12 cellular contexts compared by ENCODE assay signal in genomic region chr11:32213223-32213622, GRCh38.
A peak's percentile ranks its signal among the peaks of the same experiment; 100 is the strongest.
DNase-seq lines count a peak whose midpoint lies in the region; ATAC-seq, FAIRE-seq and TF ChIP-seq lines count a peak whose summit lies in the region.
"Had no signal": no experiment of that assay in that cellular context is flagged by ENCODE, and none has a peak within 500 bp of the region (broad histone marks: within the 10 kb centered on the region; RNA-seq: fewer than 3 reads in every experiment).

No MANE protein-coding gene starts in this region.

- DNase-seq in activated CD4-positive, alpha-beta T cell treated with anti-CD3 and anti-CD28 coated beads, Interleukin-2, amount 10 ng/mL, durations not matched to agents 24 days and 14 days = peak; percentile 56
- no peak for DNase-seq in activated CD4-positive, alpha-beta T cell treated with anti-CD3 and anti-CD28 coated beads for 1 hour
- DNase-seq in HTR-8/SVneo (ENCODE audit: insufficient read length, low spot score) = peak; percentile 32
- peak; percentile 58 to 96 for DNase-seq in cardiac fibroblast (ENCODE audit: low read depth in 2 of 2)
- peak; percentile 80 for DNase-seq in stimulated activated CD4-positive, alpha-beta T cell treated with anti-CD3 and anti-CD28 coated beads, Interleukin-1b, Interleukin-23, amount 100 ng/mL, for 48 hours
- no peak for DNase-seq in SKM-1 treated with dmso at 0.1 percent for 144 hours (lab: John Stamatoyannopoulos, UW; ENCODE audit: unreplicated experiment)
- DNase-seq in Caco-2 = no peak
- no peak for DNase-seq in right cardiac atrium
- DNase-seq: central memory CD4-positive, alpha-beta T cell; NCI-H1436 had no signal

- H3K27me3 ChIP-seq in Caco-2 (replicated peaks; ENCODE audit: control insufficient read depth, insufficient read depth, low read length) (no peaks in the 10 kb centered on the region; the same call in none of the 2 replicates), right cardiac atrium (ENCODE audit: control insufficient read depth, insufficient read depth) (no peaks in the 10 kb centered on the region)

- H3K4me1 Mint-ChIP-seq in activated CD4-positive, alpha-beta T cell treated with anti-CD3 and anti-CD28 coated beads, Interleukin-2, amount 10 ng/mL, durations not matched to agents 24 days and 14 days = no peaks in the 10 kb centered on the region
- H3K4me1 Mint-ChIP-seq in Caco-2 (ENCODE audit: low read depth, unreplicated experiment) = no peaks in the 10 kb centered on the region
- H3K4me1 Mint-ChIP-seq: B cell, WTC11 had no signal

- CTCF ChIA-PET in Caco-2 (lab: Charles Lee) = interaction anchor here (0.9 kb wide), 1 partner anchor 19 kb away, joined by 3 read pairs; no protein-coding TSS in a partner anchor

- ATAC-seq in right cardiac atrium = no peak
- ATAC-seq: WTC11 had no signal

- 47% methylated on average over 5 of the region's 5 CpGs for WGBS in right cardiac atrium

- no peaks in the 10 kb centered on the region for H3K36me3 ChIP-seq in Caco-2 (ENCODE audit: control insufficient read depth, insufficient read depth, low read length)

- FAIRE-seq in HTR-8/SVneo (lab: Jason Lieb, UNC) = peak; percentile 13

- H3K9me3 ChIP-seq in Caco-2 (no peaks in the 10 kb centered on the region), right cardiac atrium (ENCODE audit: control insufficient read depth, low read length) (no peaks in the 10 kb centered on the region)

- H3K36me3 Mint-ChIP-seq in activated CD4-positive, alpha-beta T cell treated with anti-CD3 and anti-CD28 coated beads, Interleukin-2, amount 10 ng/mL, durations not matched to agents 24 days and 14 days (ENCODE audit: low read depth) = no peaks in the 10 kb centered on the region
- no peaks in the 10 kb centered on the region for H3K36me3 Mint-ChIP-seq in Caco-2 (ENCODE audit: insufficient read depth, unreplicated experiment)
- H3K36me3 Mint-ChIP-seq: WTC11 had no signal

- H3K4me3 ChIP-seq in cardiac fibroblast (replicated peaks in 1 of 2; ENCODE audit: low read depth in 2 of 2, low read length in 2 of 2) (no peak overlapping the region), Caco-2 (ENCODE audit: low read depth, low read length) (no peak overlapping the region), right cardiac atrium (ENCODE audit: low read length) (no peak overlapping the region)

- H3K9me3 Mint-ChIP-seq in activated CD4-positive, alpha-beta T cell treated with anti-CD3 and anti-CD28 coated beads, Interleukin-2, amount 10 ng/mL, durations not matched to agents 24 days and 14 days = no peaks in the 10 kb centered on the region
- H3K9me3 Mint-ChIP-seq in Caco-2 (ENCODE audit: unreplicated experiment) = no peaks in the 10 kb centered on the region
- H3K9me3 Mint-ChIP-seq: WTC11 had no signal

- H3K4me3 Mint-ChIP-seq in activated CD4-positive, alpha-beta T cell treated with anti-CD3 and anti-CD28 coated beads, Interleukin-2, amount 10 ng/mL, durations not matched to agents 24 days and 14 days = no peak overlapping the region
- no peak overlapping the region for H3K4me3 Mint-ChIP-seq in Caco-2 (ENCODE audit: unreplicated experiment)
- H3K4me3 Mint-ChIP-seq: B cell, WTC11 had no signal

- H3K27me3 Mint-ChIP-seq in activated CD4-positive, alpha-beta T cell treated with anti-CD3 and anti-CD28 coated beads, Interleukin-2, amount 10 ng/mL, durations not matched to agents 24 days and 14 days = no peaks in the 10 kb centered on the region
- peaks cover 11% of the 10 kb centered on the region for H3K27me3 Mint-ChIP-seq in Caco-2 (ENCODE audit: insufficient read depth, unreplicated experiment)

- H3K27ac ChIP-seq in right cardiac atrium (ENCODE audit: low read length) = no peak overlapping the region

- H3K27ac Mint-ChIP-seq in activated CD4-positive, alpha-beta T cell treated with anti-CD3 and anti-CD28 coated beads, Interleukin-2, amount 10 ng/mL, durations not matched to agents 24 days and 14 days = no peak overlapping the region
- no peak overlapping the region for H3K27ac Mint-ChIP-seq in Caco-2 (ENCODE audit: unreplicated experiment)
- H3K27ac Mint-ChIP-seq: B cell, WTC11 had no signal

- intact Hi-C loops in activated CD4-positive, alpha-beta T cell treated with anti-CD3 and anti-CD28 coated beads, Interleukin-2, amount 10 ng/mL, durations not matched to agents 24 days and 14 days (cut with micrococcal nuclease) = no loop called here
- intact Hi-C loops in Caco-2 (cut with micrococcal nuclease; ENCODE audit: unreplicated experiment) (no loop called here), right cardiac atrium (cut with DNase I) (no loop called here)

- TF ChIP-seq CTCF in cardiac fibroblast (IDR thresholded peaks at IDR 0.05; ENCODE audit: low read depth, low read length) = no peak
- TF ChIP-seq CTCF in Caco-2 (IDR thresholded peaks at IDR 0.05; ENCODE audit: insufficient read depth in 1 of 2, low read depth in 1 of 2, low read length in 1 of 2, severe bottlenecking in 1 of 2, unreplicated experiment in 1 of 2) = no peak

- H3K4me1 ChIP-seq in Caco-2 = no peaks in the 10 kb centered on the region
- no peaks in the 10 kb centered on the region for H3K4me1 ChIP-seq in right cardiac atrium (ENCODE audit: control insufficient read depth, insufficient read depth, low read length)

- POLR2A ChIA-PET in Caco-2 (lab: Charles Lee) = no interaction called here

- no TSS peak for BruUV-seq in Caco-2 (replicated peaks; lab: Mats Ljungman, UMichigan)

Comparison
In these comparisons a context has a peak if more than half of its experiments do, and no peak if none do; other contexts are left out.
1. DNase-seq: peak in activated CD4-positive, alpha-beta T cell treated with anti-CD3 and anti-CD28 coated beads, Interleukin-2, amount 10 ng/mL, durations not matched to agents 24 days and 14 days (single experiment), HTR-8/SVneo (single experiment), cardiac fibroblast (2 of 2) and stimulated activated CD4-positive, alpha-beta T cell treated with anti-CD3 and anti-CD28 coated beads, Interleukin-1b, Interleukin-23, amount 100 ng/mL, for 48 hours (single experiment); none in activated CD4-positive, alpha-beta T cell treated with anti-CD3 and anti-CD28 coated beads for 1 hour (single experiment), SKM-1 treated with dmso at 0.1 percent for 144 hours (single experiment), Caco-2 (0 of 2) and right cardiac atrium (0 of 3).